ENCODE assay signal across 10 cellular contexts in genomic region chr17:48051278-48051677, GRCh38. TPM values are rescaled to one million over a fixed set of nuclear protein-coding genes. Genes with fewer than 3 reads are reported as not detected.
A peak's percentile ranks its signal among the peaks of the same experiment; 100 is the strongest.
DNase-seq lines count a peak whose midpoint lies in the region; ATAC-seq and TF ChIP-seq lines count a peak whose summit lies in the region.
"Had no signal": no experiment of that assay in that cellular context is flagged by ENCODE, and none has a peak within 500 bp of the region (broad histone marks: within the 10 kb centered on the region; RNA-seq: fewer than 3 reads in every experiment).

No MANE protein-coding gene starts in this region.

- H3K4me3 Mint-ChIP-seq in activated naive CD4-positive, alpha-beta T cell treated with anti-CD3 and anti-CD28 coated beads, Interleukin-2, amount 10 ng/mL, durations not matched to agents 7 days and 5 days: no peak overlapping the region
- peak overlapping the region; percentile 91 for H3K4me3 Mint-ChIP-seq in MCF 10A (ENCODE audit: unreplicated experiment)
- H3K4me3 Mint-ChIP-seq in memory B cell: no peak overlapping the region

- H3K27me3 Mint-ChIP-seq in activated naive CD4-positive, alpha-beta T cell treated with anti-CD3 and anti-CD28 coated beads, Interleukin-2, amount 10 ng/mL, durations not matched to agents 7 days and 5 days: peaks cover 6% of the 10 kb centered on the region
- H3K27me3 Mint-ChIP-seq in MCF 10A (ENCODE audit: insufficient read depth, unreplicated experiment) (no peaks in the 10 kb centered on the region), memory B cell (no peaks in the 10 kb centered on the region)

- H3K27ac Mint-ChIP-seq in activated naive CD4-positive, alpha-beta T cell treated with anti-CD3 and anti-CD28 coated beads, Interleukin-2, amount 10 ng/mL, durations not matched to agents 7 days and 5 days: peak overlapping the region; percentile 72
- H3K27ac Mint-ChIP-seq in MCF 10A (ENCODE audit: low read depth, unreplicated experiment) (peak overlapping the region; percentile 100), memory B cell (peak overlapping the region; percentile 64)

- ATAC-seq in memory B cell (ENCODE audit: low read depth): no peak
- ATAC-seq in HG03565 (IDR thresholded peaks at IDR 0.05; ENCODE audit: unreplicated experiment): no peak
- ATAC-seq in HG03280 (IDR thresholded peaks at IDR 0.05; ENCODE audit: unreplicated experiment): no peak
- no peak for ATAC-seq in HG03457 (IDR thresholded peaks at IDR 0.05; ENCODE audit: unreplicated experiment)

- peaks cover 72% of the 10 kb centered on the region for H3K4me1 Mint-ChIP-seq in activated naive CD4-positive, alpha-beta T cell treated with anti-CD3 and anti-CD28 coated beads, Interleukin-2, amount 10 ng/mL, durations not matched to agents 7 days and 5 days
- peaks cover 59% of the 10 kb centered on the region for H3K4me1 Mint-ChIP-seq in MCF 10A (ENCODE audit: insufficient read depth, unreplicated experiment)
- peaks cover 60% of the 10 kb centered on the region for H3K4me1 Mint-ChIP-seq in memory B cell

- TF ChIP-seq POLR2A in tibial nerve (IDR thresholded peaks at IDR 0.05): no peak

- WGBS in tibial nerve, 2 donors: 66 to 72% methylated on average over 10 of the region's 10 CpGs

- BruUV-seq in MCF 10A (replicated peaks; lab: Mats Ljungman, UMichigan): no TSS peak

- H3K27me3 ChIP-seq in tibial nerve: no peaks in the 10 kb centered on the region

- POLR2A ChIA-PET in MCF 10A (lab: Yijun Ruan, JAX): interaction anchor here (4.3 to 17.1 kb wide), 7 partner anchors 15 to 156 kb away, joined by 23 to 353 read pairs (median 83); partner anchors contain the start of genes CBX1, SNX11 and SP2

- DNase-seq in activated naive CD4-positive, alpha-beta T cell treated with anti-CD3 and anti-CD28 coated beads, Interleukin-2, amount 10 ng/mL, durations not matched to agents 7 days and 5 days: no peak
- DNase-seq in activated naive CD4-positive, alpha-beta T cell treated with anti-CD3 and anti-CD28 coated beads, Interleukin-2, amount 50 U/mL, for 16 hours: no peak
- DNase-seq in MCF 10A (ENCODE audit: unreplicated experiment) (peak; percentile 53), memory B cell (ENCODE audit: low spot score in 2 of 2) (no peak), tibial nerve (ENCODE audit: low spot score in 2 of 2) (no peak)
- DNase-seq: activated CD4-positive, alpha-beta T cell treated with anti-CD3 and anti-CD28 coated beads for 4 hours; NCI-H146 had no signal

- H3K4me3 ChIP-seq in tibial nerve: peak overlapping the region in 2 of 4 donors; percentile 71 to 85

- TF ChIP-seq CTCF in MCF 10A (IDR thresholded peaks at IDR 0.05; ENCODE audit: unreplicated experiment): no peak
- no peak for TF ChIP-seq CTCF in tibial nerve (IDR thresholded peaks at IDR 0.05)

- CTCF ChIA-PET in activated naive CD4-positive, alpha-beta T cell treated with anti-CD3 and anti-CD28 coated beads, Interleukin-2, amount 10 ng/mL, durations not matched to agents 7 days and 5 days (lab: Charles Lee): no interaction called here
- CTCF ChIA-PET in MCF 10A (lab: Yijun Ruan, JAX): interaction anchor here (1.1 to 1.7 kb wide), 2 partner anchors 25 to 29 kb away, joined by 6 to 15 read pairs; no protein-coding TSS in a partner anchor

- TF ChIP-seq EP300 in tibial nerve (IDR thresholded peaks at IDR 0.05): no peak

- peaks cover 43% of the 10 kb centered on the region for H3K36me3 Mint-ChIP-seq in activated naive CD4-positive, alpha-beta T cell treated with anti-CD3 and anti-CD28 coated beads, Interleukin-2, amount 10 ng/mL, durations not matched to agents 7 days and 5 days
- H3K36me3 Mint-ChIP-seq in MCF 10A (ENCODE audit: insufficient read depth, unreplicated experiment) (peaks cover 66% of the 10 kb centered on the region), memory B cell (peaks cover 23% of the 10 kb centered on the region)

- peaks cover 0 to 78% (median 65%) of the 10 kb centered on the region in 4 donors for H3K4me1 ChIP-seq in tibial nerve

- H3K27ac ChIP-seq in tibial nerve: peak overlapping the region; percentile 93 to 97 (median 96)

- peaks cover 0 to 29% (median under 1%) of the 10 kb centered on the region in 3 donors for H3K36me3 ChIP-seq in tibial nerve

- no peaks in the 10 kb centered on the region for H3K9me3 ChIP-seq in tibial nerve

- no peaks in the 10 kb centered on the region for H3K9me3 Mint-ChIP-seq in activated naive CD4-positive, alpha-beta T cell treated with anti-CD3 and anti-CD28 coated beads, Interleukin-2, amount 10 ng/mL, durations not matched to agents 7 days and 5 days
- no peaks in the 10 kb centered on the region for H3K9me3 Mint-ChIP-seq in MCF 10A (ENCODE audit: unreplicated experiment)
- H3K9me3 Mint-ChIP-seq in memory B cell: no peaks in the 10 kb centered on the region

- intact Hi-C loops in MCF 10A (cut with micrococcal nuclease): no loop called here

RNA-seq across cellular contexts. Expression of gene NFE2L1, which starts 3.1 kb away (rescaled TPM):
- 235 and 315 TPM in 2 replicates for total RNA-seq in MCF 10A (2022)
- total RNA-seq in tibial nerve: 100 to 1,000 TPM; 216 to 327 (median 255) TPM

RNA-seq across cellular contexts. Expression of gene COPZ2, which starts 13.7 kb away (rescaled TPM):
- total RNA-seq in MCF 10A (2022) (2.5 TPM in 1 of 2 replicates, not detected in the other), tibial nerve (10 to 100 TPM; 40.5 to 73.9 (median 62.2) TPM)

RNA-seq across cellular contexts. Expression of gene CBX1, which starts 50.0 kb away (rescaled TPM):
- total RNA-seq in MCF 10A (2022) (77.3 and 81.2 TPM in 2 replicates), tibial nerve (10 to 100 TPM; 24.0 to 59.0 (median 28.9) TPM)

RNA-seq across cellular contexts. Expression of gene SNX11, which starts 56.3 kb away (rescaled TPM):
- total RNA-seq in MCF 10A (2022) (21.7 and 24.2 TPM in 2 replicates), tibial nerve (10 to 100 TPM; 10.0 to 17.2 (median 16.2) TPM)

Comparison
In these comparisons a context has a peak if more than half of its experiments do, and no peak if none do; other contexts are left out.
1. RNA of gene COPZ2, which starts 13.7 kb away (total RNA-seq): 40.5 to 73.9 TPM in tibial nerve; 2.5 TPM in MCF 10A; every median in the first group is over 10 times any median in the second.
2. Peak in every context shown above with its lines, with median percentiles within 50 percentile points of each other: H3K27ac Mint-ChIP-seq.